ENCODE assay signal across 20 cellular contexts in the genomic region with DNA sequence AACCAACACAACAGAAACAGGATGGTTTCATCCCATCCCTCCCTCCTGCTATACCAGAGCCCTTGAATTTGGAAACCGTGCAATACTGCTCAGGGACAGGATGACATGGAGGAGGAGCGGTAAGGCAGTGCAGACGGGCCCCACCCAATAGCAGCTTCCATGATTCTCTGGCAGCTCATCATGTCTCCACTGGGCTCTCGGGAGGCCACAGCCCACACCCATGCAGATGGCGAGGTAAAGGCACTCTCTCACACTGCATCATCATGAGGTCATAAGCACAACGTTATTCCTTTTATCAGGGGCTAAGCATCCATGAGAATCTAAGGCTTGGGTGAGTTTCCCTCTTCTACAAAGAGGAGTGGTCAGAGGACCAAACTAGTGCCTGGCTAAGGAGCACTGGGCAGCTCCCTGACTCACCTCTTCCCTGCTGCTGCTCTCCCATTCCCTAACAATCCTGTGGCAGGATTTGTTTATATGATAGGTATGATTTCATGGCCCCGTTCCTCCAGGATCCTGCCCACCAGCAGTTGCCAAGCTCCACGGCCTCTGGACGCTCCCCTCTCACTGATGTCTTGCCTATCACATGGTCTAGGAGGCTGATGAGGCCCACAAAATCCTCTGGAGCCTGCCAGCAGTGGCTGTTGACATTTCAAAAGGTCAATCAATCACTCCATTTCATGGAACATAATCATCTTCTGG.
A peak's percentile ranks its signal among the peaks of the same experiment; 100 is the strongest.
DNase-seq lines count a peak whose midpoint lies in the region; TF ChIP-seq lines count a peak whose summit lies in the region.
"Had no signal": no experiment of that assay in that cellular context is flagged by ENCODE, and none has a peak within 500 bp of the region (broad histone marks: within the 10 kb centered on the region; RNA-seq: fewer than 3 reads in every experiment).

No MANE protein-coding gene starts in this region.

- H3K4me3 ChIP-seq in fibroblast of mammary gland (ENCODE audit: control insufficient read depth, low read depth, low read length): no peak overlapping the region
- H3K4me3 ChIP-seq: K562, SJCRH30 had no signal

- DNase-seq in ELR (ENCODE audit: low read depth) (peak; percentile 42), NCI-H69 (lab: John Stamatoyannopoulos, UW) (peak; percentile 60), fibroblast of mammary gland (ENCODE audit: low read depth) (peak; percentile 11), kidney glomerular epithelial cell (lab: John Stamatoyannopoulos, UW) (no peak)
- DNase-seq in stimulated activated CD8-positive, alpha-beta memory T cell treated with anti-CD3 and anti-CD28 coated beads, Interleukin-4, amount 100 ng/mL, for 48 hours: peak; percentile 14
- DNase-seq in stimulated activated CD4-positive, alpha-beta T cell treated with anti-CD3 and anti-CD28 coated beads, Interleukin-2, amount 100 ng/mL, for 48 hours: no peak
- no peak for DNase-seq in stimulated activated CD4-positive, alpha-beta T cell treated with anti-CD3 and anti-CD28 coated beads, Interleukin-1b, Interleukin-23, amount 100 ng/mL, for 48 hours
- DNase-seq: AML-193, C1 segment of cervical spinal cord, DND-41, H7, HFFc6, NCI-H1092 treated with DMSO at 0.1 percent for 48 hours, NCI-H146, NCI-H2029, NCI-H2227 treated with DMSO at 0.1 percent for 48 hours, NCI-H510A treated with DMSO at 0.1 percent for 48 hours, NCI-H82, SJCRH30 had no signal

- TF ChIP-seq CTCF in fibroblast of mammary gland (conservative IDR thresholded peaks at IDR 0.05; ENCODE audit: control insufficient read depth, insufficient read depth, low read depth, low read length): no peak

Comparison
In these comparisons a context has a peak if more than half of its experiments do, and no peak if none do; other contexts are left out.
1. DNase-seq: peak in ELR (single experiment), NCI-H69 (single experiment), fibroblast of mammary gland (single experiment) and stimulated activated CD8-positive, alpha-beta memory T cell treated with anti-CD3 and anti-CD28 coated beads, Interleukin-4, amount 100 ng/mL, for 48 hours (single experiment); none in stimulated activated CD4-positive, alpha-beta T cell treated with anti-CD3 and anti-CD28 coated beads, Interleukin-2, amount 100 ng/mL, for 48 hours (0 of 2), kidney glomerular epithelial cell (single experiment) and stimulated activated CD4-positive, alpha-beta T cell treated with anti-CD3 and anti-CD28 coated beads, Interleukin-1b, Interleukin-23, amount 100 ng/mL, for 48 hours (single experiment).